7 cellular contexts compared by ENCODE assay signal in the genomic region with DNA sequence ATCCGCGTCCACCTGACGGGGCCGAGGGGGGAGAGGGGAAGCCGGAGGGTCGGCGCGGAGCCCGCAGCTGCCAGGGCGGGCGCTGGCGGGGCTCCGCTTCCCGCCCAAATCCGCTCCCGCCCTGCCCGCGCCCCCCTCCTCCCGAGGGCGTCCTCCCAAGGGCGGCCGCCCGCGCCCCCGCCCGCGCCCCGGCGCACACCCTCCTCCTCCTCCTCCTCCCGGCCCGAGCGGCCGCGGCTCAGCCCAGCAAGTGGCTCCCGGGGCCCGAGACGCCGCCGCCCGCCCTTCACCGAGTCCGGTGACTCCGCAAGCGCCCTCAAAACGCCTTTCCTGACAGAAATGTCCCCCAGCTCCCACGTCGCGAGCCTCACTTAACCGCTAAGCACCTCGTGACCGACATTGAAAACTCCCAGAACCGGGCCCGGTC. TPM values are rescaled to one million over a fixed set of nuclear protein-coding genes. Genes with fewer than 3 reads are reported as not detected.
A peak's percentile ranks its signal among the peaks of the same experiment; 100 is the strongest.
DNase-seq lines count a peak whose midpoint lies in the region; ATAC-seq, FAIRE-seq and TF ChIP-seq lines count a peak whose summit lies in the region.

No MANE protein-coding gene starts in this region.

- DNase-seq in GM12892 (ENCODE audit: insufficient read length) (peak; percentile 22), T-helper 1 cell (peak in 4 of 5 donors; percentile 31 to 54 (median 34)), cerebellum (ENCODE audit: low spot score) (peak; percentile 36), left kidney (ENCODE audit: low read depth, low spot score) (peak; percentile 86), MV-4-11 (lab: John Stamatoyannopoulos, UW) (no peak)
- DNase-seq in stimulated activated CD4-positive, alpha-beta T cell treated with anti-CD3 and anti-CD28 coated beads, Interleukin-2, amount 100 ng/mL, for 4 hours (ENCODE audit: low read depth): peak; percentile 14

- no peak for TF ChIP-seq POLR2A in GM12892 (IDR thresholded peaks at IDR 0.05; ENCODE audit: low read depth, low read length)

- ATAC-seq in HG02884 (IDR thresholded peaks at IDR 0.05; ENCODE audit: unreplicated experiment): peak; percentile 0

- FAIRE-seq in GM12892 (lab: Jason Lieb, UNC): no peak

RNA-seq across cellular contexts. Expression of a gene that starts 0.5 kb away (rescaled TPM):
- polyA plus RNA-seq in GM12892 (2012; ENCODE audit: missing spikeins): 416 TPM
- 54.9 TPM for total RNA-seq in cerebellum

RNA-seq across cellular contexts. Expression of a gene that starts 37.1 kb away (rescaled TPM):
- polyA plus RNA-seq in GM12892 (2012; ENCODE audit: missing spikeins): 43.5 TPM
- total RNA-seq in cerebellum: 26.0 TPM
